In genomic region chr7:35229116-35229780, GRCh38 we compare ENCODE assay signal across 11 cellular contexts. TPM values are rescaled to one million over a fixed set of nuclear protein-coding genes. Genes with fewer than 3 reads are reported as not detected.
DNase-seq lines count a peak whose midpoint lies in the region; ATAC-seq, FAIRE-seq and TF ChIP-seq lines count a peak whose summit lies in the region.
"Not testable (repeated sequence)": the region's sequence is repeated elsewhere in the genome, so short reads cannot be mapped to it uniquely, and the experiment has no call there.
"Had no signal": no experiment of that assay in that cellular context is flagged by ENCODE, and none has a peak within 500 bp of the region (broad histone marks: within the 10 kb centered on the region; RNA-seq: fewer than 3 reads in every experiment).

No MANE protein-coding gene starts in this region.

- peak in 1 of 2 experiments; percentile 61; a peak in 2 of 4 replicates for TF ChIP-seq EP300 in SK-N-SH (IDR thresholded peaks at IDR 0.05; ENCODE audit: borderline replicate concordance in 1 of 2, low read depth in 1 of 2, low read length in 1 of 2)
- TF ChIP-seq EP300 in H1 (IDR thresholded peaks at IDR 0.05; ENCODE audit: borderline replicate concordance in 1 of 2, low read depth in 2 of 2, low read length in 2 of 2); HepG2 (IDR thresholded peaks at IDR 0.05; ENCODE audit: low read depth in 2 of 2, low read length in 2 of 2); HepG2 (CRISPR knock-in tag; IDR thresholded peaks at IDR 0.05; ENCODE audit: borderline replicate concordance): not testable (repeated sequence)

- CTCF ChIA-PET in SK-N-SH (lab: Yijun Ruan, JAX): interaction anchor here (1.0 kb wide), 1 partner anchor 13 kb away, joined by 3 read pairs; no protein-coding TSS in a partner anchor
- CTCF ChIA-PET in H1 (lab: Charles Lee; ENCODE audit: partially characterized antibody); HepG2 (lab: Yijun Ruan, JAX; ENCODE audit: low intra/inter-chr PET ratio, low total read pairs): not testable (repeated sequence)

- H2BK120ac ChIP-seq in H1 (replicated peaks; ENCODE audit: low read depth, low read length): not testable (repeated sequence)

- not testable (repeated sequence) for H3K14ac ChIP-seq in H1 (ENCODE audit: insufficient read length)

- BruUV-seq in HepG2 (replicated peaks; lab: Mats Ljungman, UMichigan): not testable (repeated sequence)

- H3K4me1 ChIP-seq in SK-N-SH (ENCODE audit: control insufficient read depth in 1 of 2, insufficient read depth in 2 of 2, low read depth in 1 of 2, low read length in 1 of 2) (peaks cover 0 to 12% of the 10 kb centered on the region in 2 experiments; a peak in 3 of 4 replicates), cardiac muscle cell (ENCODE audit: low read depth) (peaks cover 46% of the 10 kb centered on the region)
- not testable (repeated sequence) for H3K4me1 ChIP-seq in H1 (replicated peaks in 1 of 4; ENCODE audit: control insufficient read depth in 3 of 4, insufficient read depth in 4 of 4, low read length in 3 of 4); HepG2 (ENCODE audit: insufficient read depth, low read length)

- not testable (repeated sequence) for H3K4me3 ChIP-seq in SK-N-SH (ENCODE audit: low read depth in 2 of 2, low read length in 1 of 2); H1 (ENCODE audit: extremely low read depth in 1 of 4, insufficient read depth in 2 of 4, low read depth in 3 of 4, low read length in 4 of 4); cardiac muscle cell; HepG2 (replicated peaks in 1 of 3; ENCODE audit: insufficient read depth in 1 of 3, low read depth in 2 of 3, low read length in 3 of 3)

- 15% methylated on average over 2 of the region's 2 CpGs for WGBS in SK-N-SH (ENCODE audit: low lambda C conversion rate)
- 80% methylated on average over 2 of the region's 2 CpGs; no CpG with 5 or more reads in 1 of the 2 experiments for WGBS in H1 (ENCODE audit: extremely low coverage in 1 of 2, insufficient coverage in 1 of 2, insufficient read length in 1 of 2, insufficient replicate concordance in 2 of 2, low coverage in 1 of 2, low lambda C conversion rate in 2 of 2, missing lambda C conversion rate in 1 of 2), 2 experiments
- 0% methylated on average over 2 of the region's 2 CpGs for WGBS in HepG2 (ENCODE audit: low lambda C conversion rate)

- in situ Hi-C loops in HepG2 (cut with HindIII; ENCODE audit: extremely low pct_ligation_motif_present, low pct_unique_long_range_greater_than_20kb): not testable (repeated sequence)

- peak; percentile 46 for FAIRE-seq in D721Med (lab: Jason Lieb, UNC)
- FAIRE-seq in H54 (lab: Jason Lieb, UNC): peak; percentile 84
- FAIRE-seq in H1 (lab: Jason Lieb, UNC): peak; percentile 19
- FAIRE-seq in HepG2 (lab: Jason Lieb, UNC): peak; percentile 47
- FAIRE-seq in urothelium cell line (lab: Jason Lieb, UNC): peak; percentile 74

- not testable (repeated sequence) for TF ChIP-seq CTCF in D721Med (IDR thresholded peaks at IDR 0.05; ENCODE audit: insufficient read depth, missing control alignments); SK-N-SH (IDR thresholded peaks at IDR 0.05); H1 (IDR thresholded peaks at IDR 0.05; ENCODE audit: control extremely low read depth in 1 of 3, insufficient read depth in 1 of 3, low read depth in 1 of 3, low read length in 3 of 3); cardiac muscle cell (IDR thresholded peaks at IDR 0.05; ENCODE audit: low read depth, low read length); HepG2 (CRISPR knock-in tag; IDR thresholded peaks at IDR 0.05)

- not testable (repeated sequence) for H3K23ac ChIP-seq in H1 (ENCODE audit: insufficient read length)

- H3K9ac ChIP-seq in SK-N-SH; H1 (replicated peaks in 1 of 4; ENCODE audit: extremely low read depth in 1 of 4, low read depth in 3 of 4, low read length in 3 of 4); HepG2 (ENCODE audit: insufficient read depth, low read depth, low read length): not testable (repeated sequence)

- H3K9me3 ChIP-seq in SK-N-SH; H1 (ENCODE audit: insufficient read depth in 2 of 2, low read depth in 1 of 2, low read length in 1 of 2); cardiac muscle cell (ENCODE audit: low read depth); HepG2 (ENCODE audit: low read length): not testable (repeated sequence)

- not testable (repeated sequence) for H2BK15ac ChIP-seq in H1 (ENCODE audit: low read length)

- H4K20me1 ChIP-seq in SK-N-SH (ENCODE audit: insufficient read depth); H1 (replicated peaks in 1 of 2; ENCODE audit: control insufficient read depth in 1 of 2, insufficient read depth in 2 of 2, low read length in 2 of 2); HepG2 (ENCODE audit: insufficient read depth, low read length): not testable (repeated sequence)

- not testable (repeated sequence) for H3K79me1 ChIP-seq in H1 (ENCODE audit: low read depth, low read length)

- not testable (repeated sequence) for TF ChIP-seq POLR2A in H54 (IDR thresholded peaks at IDR 0.05; ENCODE audit: low read depth, low read length); H1 (IDR thresholded peaks at IDR 0.05; ENCODE audit: control extremely low read depth in 1 of 2, low read depth in 2 of 2, low read length in 2 of 2); HepG2 (IDR thresholded peaks at IDR 0.05; ENCODE audit: insufficient read depth in 1 of 2, low read depth in 2 of 2, low read length in 2 of 2)

- H2BK12ac ChIP-seq in H1 (ENCODE audit: low read depth, low read length): not testable (repeated sequence)

- H4K91ac ChIP-seq in H1 (replicated peaks; ENCODE audit: insufficient read length, low read length): not testable (repeated sequence)

- not testable (repeated sequence) for H2BK20ac ChIP-seq in H1 (ENCODE audit: low read length)

- H3K4me2 ChIP-seq in SK-N-SH; H1 (ENCODE audit: insufficient read depth in 1 of 2, low read depth in 2 of 2, low read length in 2 of 2); HepG2 (ENCODE audit: low read depth, low read length): not testable (repeated sequence)

- H2BK5ac ChIP-seq in H1 (ENCODE audit: low read depth, low read length): not testable (repeated sequence)

- H4K5ac ChIP-seq in H1 (ENCODE audit: insufficient read length, low read depth, low read length): not testable (repeated sequence)

- H3K18ac ChIP-seq in H1 (ENCODE audit: extremely low read depth, low read length): not testable (repeated sequence)

- not testable (repeated sequence) for H3K23me2 ChIP-seq in H1 (ENCODE audit: low read depth, low read length)

- H2AK5ac ChIP-seq in H1 (ENCODE audit: low read depth, low read length): not testable (repeated sequence)

- H3K27ac ChIP-seq in SK-N-SH (ENCODE audit: low read depth in 2 of 2, low read length in 1 of 2) (peak overlapping the region; percentile 21 to 65; a peak in 2 of 4 replicates), cardiac muscle cell (peak overlapping the region; percentile 79)
- H3K27ac ChIP-seq in H1 (ENCODE audit: low read depth, low read length); HepG2 (ENCODE audit: extremely low read length, insufficient read depth, low read length): not testable (repeated sequence)

- intact Hi-C loops in left ventricle myocardium superior (cut with micrococcal nuclease); HepG2 (cut with micrococcal nuclease; ENCODE audit: unreplicated experiment): not testable (repeated sequence)

- H3K4ac ChIP-seq in H1 (replicated peaks; ENCODE audit: insufficient read length, low read depth, low read length): not testable (repeated sequence)

- not testable (repeated sequence) for H3K27me3 ChIP-seq in SK-N-SH (ENCODE audit: insufficient read depth); H1 (replicated peaks in 1 of 4; ENCODE audit: control insufficient read depth in 3 of 4, extremely low read depth in 1 of 4, insufficient read depth in 3 of 4, low read length in 3 of 4); cardiac muscle cell; HepG2 (ENCODE audit: control insufficient read depth in 1 of 2, insufficient read depth in 2 of 2, low read length in 2 of 2)

- not testable (repeated sequence) for H3F3A ChIP-seq in SK-N-SH (replicated peaks; ENCODE audit: insufficient read depth)

- ATAC-seq in left ventricle myocardium superior: peak; percentile 73
- not testable (repeated sequence) for ATAC-seq in HepG2

- POLR2A ChIA-PET in SK-N-SH (lab: Yijun Ruan, JAX); H1 (lab: Charles Lee; ENCODE audit: partially characterized antibody); HepG2 (lab: Yijun Ruan, JAX): not testable (repeated sequence)

- TF ChIP-seq RAD21 in SK-N-SH (IDR thresholded peaks at IDR 0.05; ENCODE audit: low read length); H1 (IDR thresholded peaks at IDR 0.05 in 1 of 2, conservative IDR thresholded peaks at IDR 0.05 in 1 of 2; ENCODE audit: low read depth in 2 of 2, low read length in 2 of 2); HepG2 (CRISPR knock-in tag; IDR thresholded peaks at IDR 0.05): not testable (repeated sequence)

- not testable (repeated sequence) for H3K79me2 ChIP-seq in SK-N-SH (ENCODE audit: insufficient read depth); H1 (ENCODE audit: control insufficient read depth in 1 of 2, insufficient read depth in 2 of 2, low read length in 2 of 2); HepG2 (ENCODE audit: insufficient read depth, low read length)

- not testable (repeated sequence) for H2AFZ ChIP-seq in SK-N-SH (ENCODE audit: low read depth); H1 (ENCODE audit: low read length); HepG2 (ENCODE audit: low read length)

- not testable (repeated sequence) for H4K8ac ChIP-seq in H1 (ENCODE audit: extremely low read depth, insufficient read depth, low read length)

- H3K9me2 ChIP-seq in SK-N-SH: not testable (repeated sequence)

- peaks cover 5 to 28% of the 10 kb centered on the region in 2 experiments for H3K36me3 ChIP-seq in SK-N-SH (replicated peaks in 1 of 2; ENCODE audit: control insufficient read depth in 1 of 2, insufficient read depth in 2 of 2, low read length in 1 of 2)
- H3K36me3 ChIP-seq in H1 (ENCODE audit: control insufficient read depth in 2 of 4, insufficient read depth in 4 of 4, low read length in 3 of 4); HepG2 (replicated peaks in 1 of 2; ENCODE audit: control insufficient read depth in 1 of 2, insufficient read depth in 2 of 2, low read length in 2 of 2): not testable (repeated sequence)
- H3K36me3 ChIP-seq in cardiac muscle cell: peaks cover 60% of the 10 kb centered on the region

- DNase-seq in D721Med (ENCODE audit: insufficient read length, low spot score); H54 (ENCODE audit: insufficient read length, low spot score); SK-N-SH; H1 (ENCODE audit: low read depth in 1 of 2, low spot score in 2 of 2); cardiac muscle cell (ENCODE audit: low read depth in 1 of 2, low spot score in 1 of 2); left ventricle myocardium superior; HepG2 (ENCODE audit: low spot score); urothelium cell line (ENCODE audit: low spot score): not testable (repeated sequence)

- not testable (repeated sequence) for H3K56ac ChIP-seq in H1 (replicated peaks; ENCODE audit: insufficient read length, low read depth, low read length)

RNA-seq across cellular contexts. Expression of gene TBX20, which starts 24.7 kb away (rescaled TPM):
- polyA plus RNA-seq in SK-N-SH (2012; rRNA removed) (1.0 and 1.5 TPM in 2 replicates), H1 (2011; rRNA removed) (0.08 TPM in 2 replicates), cardiac muscle cell (25.0 and 40.1 TPM in 2 replicates), HepG2 (2011; rRNA removed) (not detected in 2 replicates)
- 0.62 and 0.80 TPM in 2 replicates for polyA plus RNA-seq in SK-N-SH (2012; cell fraction: cytosol; rRNA removed)
- polyA plus RNA-seq in SK-N-SH (2012; cell fraction: nucleus; rRNA removed): 1.0 and 1.1 TPM in 2 replicates
- 0.26 and 0.29 TPM in 2 replicates for total RNA-seq in H1 (2021; fragmentation: NEBNext Ultra II Directional; extraction: Animal tissue kit (Norgen Biotek cat#: 25700))
- 0.09 TPM for polyA plus RNA-seq in H1 (2011; cell fraction: cytosol; rRNA removed)
- polyA plus RNA-seq in H1 (2011; cell fraction: nucleus; rRNA removed): 0.07 TPM
- 0.09 TPM in 3 of 4 replicates, not detected in the other for polyA plus RNA-seq in H1 (2012, experiment 1 of 2)
- polyA plus RNA-seq in H1 (2012, experiment 2 of 2): not detected
- polyA plus RNA-seq in H1 (2013, experiment 1 of 2): 0.08 TPM
- 0.11 TPM for polyA plus RNA-seq in H1 (2013, experiment 2 of 2)
- 0.20 and 0.69 TPM in 2 replicates for polyA minus RNA-seq in H1 (2011; rRNA and poly(A)+ RNA removed)
- polyA minus RNA-seq in H1 (2011; cell fraction: cytosol; rRNA and poly(A)+ RNA removed): not detected
- polyA minus RNA-seq in H1 (2011; cell fraction: nucleus; rRNA and poly(A)+ RNA removed): 1.8 TPM
- total RNA-seq in cardiac muscle cell (240 and 482 TPM in 2 replicates), left ventricle myocardium superior (193 TPM), HepG2 (2016; rRNA removed; fragmentation: Illumina TruSeq; extraction: Trizol) (not detected in 2 replicates)
- total RNA-seq in HepG2 (2016; cell fraction: cytosol; rRNA removed; fragmentation: Illumina TruSeq; extraction: Trizol; ENCODE audit: low read depth): not detected in 2 replicates
- total RNA-seq in HepG2 (2016; cell fraction: insoluble cytoplasmic fraction; rRNA removed; fragmentation: Illumina TruSeq; extraction: Trizol): not detected in 2 replicates
- not detected in 2 replicates for total RNA-seq in HepG2 (2016; cell fraction: membrane; rRNA removed; fragmentation: Illumina TruSeq; extraction: Trizol)
- total RNA-seq in HepG2 (2016; cell fraction: nucleus; rRNA removed; fragmentation: Illumina TruSeq; extraction: Trizol): not detected in 2 replicates
- polyA plus RNA-seq in HepG2 (2011; cell fraction: cytosol; rRNA removed): not detected in 2 replicates
- not detected in 2 replicates for polyA plus RNA-seq in HepG2 (2011; cell fraction: nucleus; rRNA removed)
- not detected in 2 replicates for polyA plus RNA-seq in HepG2 (2012)
- polyA plus RNA-seq in HepG2 (2016; cell fraction: cytosol; fragmentation: Illumina TruSeq; extraction: Trizol; ENCODE audit: low read depth): not detected in 2 replicates
- not detected in 2 replicates for polyA plus RNA-seq in HepG2 (2016; cell fraction: insoluble cytoplasmic fraction; fragmentation: Illumina TruSeq; extraction: Trizol; ENCODE audit: low read depth)
- polyA plus RNA-seq in HepG2 (2016; cell fraction: membrane; fragmentation: Illumina TruSeq; extraction: Trizol; ENCODE audit: low read depth): not detected in 2 replicates
- polyA plus RNA-seq in HepG2 (2016; cell fraction: nucleus; fragmentation: Illumina TruSeq; extraction: Trizol; ENCODE audit: insufficient read depth, low read depth): not detected in 2 replicates
- polyA minus RNA-seq in HepG2 (2011; rRNA and poly(A)+ RNA removed; ENCODE audit: low replicate concordance): 48.1 TPM in 1 of 2 replicates, not detected in the other
- polyA minus RNA-seq in HepG2 (2011; cell fraction: cytosol; rRNA and poly(A)+ RNA removed): not detected in 2 replicates
- polyA minus RNA-seq in HepG2 (2011; cell fraction: nucleus; rRNA and poly(A)+ RNA removed): 0.26 TPM in 1 of 2 replicates, not detected in the other
- total RNA-seq: HT-29, K562 had no signal
- polyA plus RNA-seq: BJ, K562 had no signal

Comparison
In these comparisons a context has a peak if more than half of its experiments do, and no peak if none do; other contexts are left out.
1. RNA of gene TBX20, which starts 24.7 kb away (total RNA-seq): 240 to 482 TPM in cardiac muscle cell and 193 TPM in left ventricle myocardium superior (single experiment); 0.26 to 0.29 TPM in H1 and not detected in HepG2; every median in the first group is over 100 times any median in the second.